In genomic region chr11:69666752-69667536, GRCh38 we compare ENCODE assay signal across 23 cellular contexts. TPM values are rescaled to one million over a fixed set of nuclear protein-coding genes. Genes with fewer than 3 reads are reported as not detected.
"Had no signal": no experiment of that assay in that cellular context is flagged by ENCODE, and none has a peak within 500 bp of the region (broad histone marks: within the 10 kb centered on the region; RNA-seq: fewer than 3 reads in every experiment).

No MANE protein-coding gene starts in this region.

- H3K4me3 ChIP-seq: esophagus muscularis mucosa, lung, tibial artery, vagina had no signal

- DNase-seq: activated B cell treated with CpG ODN at 0.5 μM for 24 hours; activated CD4-positive, alpha-beta T cell treated with anti-CD3 and anti-CD28 coated beads, Interleukin-2, amount 10 ng/mL, durations not matched to agents 24 days and 14 days; activated CD8-positive, alpha-beta memory T cell treated with anti-CD3 and anti-CD28 coated beads, Interleukin-2, amount 50 U/mL, for 48 hours; activated naive CD4-positive, alpha-beta T cell treated with anti-CD3 and anti-CD28 coated beads, Interleukin-2, amount 10 ng/mL, durations not matched to agents 7 days and 5 days; glutamatergic neuron; left cardiac atrium; naive B cell; retina; stimulated activated CD4-positive, alpha-beta T cell treated with anti-CD3 and anti-CD28 coated beads, Interleukin-15, amount 100 ng/mL, for 24 hours; stimulated activated CD4-positive, alpha-beta T cell treated with anti-CD3 and anti-CD28 coated beads, Interleukin-4, amount 100 ng/mL, for 24 hours; stimulated activated naive CD4-positive, alpha-beta T cell; T-helper 17 cell had no signal

- H3K27me3 Mint-ChIP-seq: activated B cell treated with CpG ODN at 0.5 μM for 24 hours; activated CD4-positive, alpha-beta T cell treated with anti-CD3 and anti-CD28 coated beads, Interleukin-2, amount 10 ng/mL, durations not matched to agents 24 days and 14 days; activated naive CD4-positive, alpha-beta T cell treated with anti-CD3 and anti-CD28 coated beads, Interleukin-2, amount 10 ng/mL, durations not matched to agents 7 days and 5 days; activated T-helper 17 cell treated with anti-CD3 and anti-CD28 coated beads, Interleukin-2, amount 50 U/mL, for 72 hours; naive B cell; T-helper 17 cell had no signal

- H3K4me1 ChIP-seq: parathyroid adenoma had no signal

- H3K9me3 ChIP-seq: esophagus muscularis mucosa, tibial artery, vagina had no signal

- H3K4me1 Mint-ChIP-seq: activated T-helper 17 cell treated with anti-CD3 and anti-CD28 coated beads, Interleukin-2, amount 50 U/mL, for 72 hours had no signal

- H3K27me3 ChIP-seq: esophagus muscularis mucosa, tibial artery, vagina had no signal

- ATAC-seq: activated T-helper 17 cell treated with anti-CD3 and anti-CD28 coated beads, Interleukin-2, amount 50 U/mL, for 72 hours; left cardiac atrium; T-helper 17 cell had no signal

- H3K9me3 Mint-ChIP-seq: activated B cell treated with CpG ODN at 0.5 μM for 24 hours; activated CD4-positive, alpha-beta T cell treated with anti-CD3 and anti-CD28 coated beads, Interleukin-2, amount 10 ng/mL, durations not matched to agents 24 days and 14 days; activated naive CD4-positive, alpha-beta T cell treated with anti-CD3 and anti-CD28 coated beads, Interleukin-2, amount 10 ng/mL, durations not matched to agents 7 days and 5 days; activated T-helper 17 cell treated with anti-CD3 and anti-CD28 coated beads, Interleukin-2, amount 50 U/mL, for 72 hours; naive B cell had no signal

- H3K27ac ChIP-seq: esophagus muscularis mucosa, parathyroid adenoma, tibial artery, vagina had no signal

- H2AFZ ChIP-seq: parathyroid adenoma had no signal

- H3K4me3 Mint-ChIP-seq: activated B cell treated with CpG ODN at 0.5 μM for 24 hours; activated CD4-positive, alpha-beta T cell treated with anti-CD3 and anti-CD28 coated beads, Interleukin-2, amount 10 ng/mL, durations not matched to agents 24 days and 14 days; activated naive CD4-positive, alpha-beta T cell treated with anti-CD3 and anti-CD28 coated beads, Interleukin-2, amount 10 ng/mL, durations not matched to agents 7 days and 5 days; activated T-helper 17 cell treated with anti-CD3 and anti-CD28 coated beads, Interleukin-2, amount 50 U/mL, for 72 hours; naive B cell; T-helper 17 cell had no signal

- H3K27ac Mint-ChIP-seq: activated B cell treated with CpG ODN at 0.5 μM for 24 hours; activated CD4-positive, alpha-beta T cell treated with anti-CD3 and anti-CD28 coated beads, Interleukin-2, amount 10 ng/mL, durations not matched to agents 24 days and 14 days; activated naive CD4-positive, alpha-beta T cell treated with anti-CD3 and anti-CD28 coated beads, Interleukin-2, amount 10 ng/mL, durations not matched to agents 7 days and 5 days; activated T-helper 17 cell treated with anti-CD3 and anti-CD28 coated beads, Interleukin-2, amount 50 U/mL, for 72 hours; naive B cell; T-helper 17 cell had no signal

- H3K79me2 ChIP-seq: parathyroid adenoma had no signal

RNA-seq across cellular contexts. Expression of gene FGF19, which starts 36.9 kb away (rescaled TPM):
- total RNA-seq: activated B cell treated with CpG ODN at 0.5 μM for 24 hours; activated CD4-positive, alpha-beta T cell treated with anti-CD3 and anti-CD28 coated beads, Interleukin-2, amount 10 ng/mL, durations not matched to agents 24 days and 14 days; activated T-helper 17 cell treated with anti-CD3 and anti-CD28 coated beads, Interleukin-2, amount 50 U/mL, for 72 hours; astrocyte; esophagus muscularis mucosa; fibroblast of villous mesenchyme; left cardiac atrium; mononuclear cell; skeletal muscle tissue; subcutaneous adipose tissue; T-helper 17 cell; vagina had no signal
- polyA plus RNA-seq: lung had no signal
